ENCODE assay signal across 30 cellular contexts in genomic region chr10:47042199-47042473, GRCh38.
"Had no signal": no experiment of that assay in that cellular context is flagged by ENCODE, and none has a peak within 500 bp of the region (broad histone marks: within the 10 kb centered on the region; RNA-seq: fewer than 3 reads in every experiment).

No MANE protein-coding gene starts in this region.

- H3K4me2 ChIP-seq: KMS-11 had no signal

- H3K27me3 ChIP-seq: cardiac muscle cell, SJCRH30 had no signal

- H3K4me3 ChIP-seq: cardiac muscle cell, SJCRH30, SK-N-MC had no signal

- ATAC-seq: activated CD4-positive, alpha-beta T cell treated with anti-CD3 and anti-CD28 coated beads for 36 hours; activated CD4-positive, CD25-positive, alpha-beta regulatory T cell treated with anti-CD3 and anti-CD28 coated beads, Interleukin-2, amount 50 U/mL, for 24 hours; activated CD8-positive, alpha-beta T cell treated with anti-CD3 and anti-CD28 coated beads, Interleukin-2, amount 10 ng/mL, durations not matched to agents 7 days and 5 days; activated naive CD8-positive, alpha-beta T cell treated with anti-CD3 and anti-CD28 coated beads, Interleukin-2, amount 50 U/mL, for 24 hours; Panc1; WTC11 had no signal

- H3K4me1 ChIP-seq: SJCRH30 had no signal

- H3K36me3 Mint-ChIP-seq: activated naive CD4-positive, alpha-beta T cell treated with anti-CD3 and anti-CD28 coated beads, Interleukin-2, amount 10 ng/mL, durations not matched to agents 7 days and 5 days; activated naive CD8-positive, alpha-beta T cell; WTC11 had no signal

- H3K36me3 ChIP-seq: brain microvascular endothelial cell, cardiac muscle cell, SJCRH30 had no signal

- H3K9me3 ChIP-seq: SJCRH30 had no signal

- H3K9ac ChIP-seq: KMS-11 had no signal

- H3K9me3 Mint-ChIP-seq: activated CD4-positive, alpha-beta T cell treated with anti-CD3 and anti-CD28 coated beads, Interleukin-2, amount 10 ng/mL, durations not matched to agents 7 days and 5 days; activated naive CD4-positive, alpha-beta T cell treated with anti-CD3 and anti-CD28 coated beads, Interleukin-2, amount 10 ng/mL, durations not matched to agents 7 days and 5 days; activated naive CD8-positive, alpha-beta T cell treated with anti-CD3 and anti-CD28 coated beads, Interleukin-2, amount 50 U/mL, for 24 hours; activated T-cell treated with anti-CD3 and anti-CD28 coated beads, Interleukin-2, amount 50 U/mL, for 24 hours; activated T-helper 2 cell treated with anti-CD3 and anti-CD28 coated beads, Interferon-gamma antibody, Interleukin-2, Interleukin-4, amounts not matched to agents 10 μg/mL and 5 μg/mL and 100 μg/mL, durations not matched to agents 14 hours and 24 hours and 36 hours; T-helper 1 cell treated with Interleukin-12 subunit alpha and Interleukin-12 subunit beta and Interleukin-4 antibody, amounts not matched to agents 30 μg/mL and 1 μg/mL, for 36 hours; T-helper 2 cell treated with Interferon-gamma antibody and Interleukin-4, amounts not matched to agents 5 μg/mL and 100 μg/mL, for 36 hours; WTC11 had no signal

- DNase-seq: activated CD4-positive, alpha-beta T cell treated with anti-CD3 and anti-CD28 coated beads for 36 hours; activated CD4-positive, alpha-beta T cell treated with anti-CD3 and anti-CD28 coated beads, Interleukin-2, amount 10 ng/mL, durations not matched to agents 7 days and 5 days; activated CD4-positive, alpha-beta T cell treated with anti-CD3 and anti-CD28 coated beads, Interleukin-2, amount 50 U/mL, for 48 hours; activated CD8-positive, alpha-beta T cell treated with anti-CD3 and anti-CD28 coated beads, Interleukin-2, amount 10 ng/mL, durations not matched to agents 7 days and 5 days; activated naive CD4-positive, alpha-beta T cell treated with anti-CD3 and anti-CD28 coated beads, Interleukin-2, amount 10 ng/mL, durations not matched to agents 7 days and 5 days; activated naive CD8-positive, alpha-beta T cell treated with anti-CD3 and anti-CD28 coated beads, Interleukin-2, amount 50 U/mL, for 24 hours; activated T-cell treated with anti-CD3 and anti-CD28 coated beads, Interleukin-2, amount 50 U/mL, for 24 hours; anterior cingulate cortex; brain microvascular endothelial cell; MM.1S; MV-4-11; NCI-H1092; NCI-H1436 treated with DMSO at 0.1 percent for 48 hours; NCI-H1694 treated with DMSO at 0.1 percent for 48 hours; NCI-H2029; NCI-H345; NCI-H524 treated with DMSO at 0.1 percent for 48 hours; SHP77; SJCRH30 had no signal

- H3K4me1 Mint-ChIP-seq: activated CD4-positive, alpha-beta T cell treated with anti-CD3 and anti-CD28 coated beads for 36 hours; activated CD4-positive, alpha-beta T cell treated with anti-CD3 and anti-CD28 coated beads, Interleukin-2, amount 10 ng/mL, durations not matched to agents 7 days and 5 days; activated naive CD4-positive, alpha-beta T cell treated with anti-CD3 and anti-CD28 coated beads, Interleukin-2, amount 10 ng/mL, durations not matched to agents 7 days and 5 days; activated naive CD8-positive, alpha-beta T cell treated with anti-CD3 and anti-CD28 coated beads, Interleukin-2, amount 50 U/mL, for 24 hours had no signal

- H3K4me3 Mint-ChIP-seq: activated CD4-positive, alpha-beta T cell treated with anti-CD3 and anti-CD28 coated beads for 36 hours; activated CD4-positive, alpha-beta T cell treated with anti-CD3 and anti-CD28 coated beads, Interleukin-2, amount 10 ng/mL, durations not matched to agents 7 days and 5 days; activated CD8-positive, alpha-beta T cell treated with anti-CD3 and anti-CD28 coated beads, Interleukin-2, amount 10 ng/mL, durations not matched to agents 7 days and 5 days; activated naive CD4-positive, alpha-beta T cell treated with anti-CD3 and anti-CD28 coated beads, Interleukin-2, amount 10 ng/mL, durations not matched to agents 7 days and 5 days; activated naive CD8-positive, alpha-beta T cell; activated naive CD8-positive, alpha-beta T cell treated with anti-CD3 and anti-CD28 coated beads, Interleukin-2, amount 50 U/mL, for 24 hours; activated T-cell treated with anti-CD3 and anti-CD28 coated beads, Interleukin-2, amount 50 U/mL, for 24 hours; T-helper 1 cell treated with Interleukin-12 subunit alpha and Interleukin-12 subunit beta and Interleukin-4 antibody, amounts not matched to agents 30 μg/mL and 1 μg/mL, for 36 hours; T-helper 2 cell treated with Interferon-gamma antibody and Interleukin-4, amounts not matched to agents 5 μg/mL and 100 μg/mL, for 36 hours; WTC11 had no signal

- H3K27ac ChIP-seq: brain microvascular endothelial cell, cardiac muscle cell, KMS-11, RWPE1, SJCRH30, SK-N-MC had no signal

- H3K27ac Mint-ChIP-seq: activated CD4-positive, alpha-beta T cell treated with anti-CD3 and anti-CD28 coated beads for 36 hours; activated CD4-positive, alpha-beta T cell treated with anti-CD3 and anti-CD28 coated beads, Interleukin-2, amount 10 ng/mL, durations not matched to agents 7 days and 5 days; activated CD8-positive, alpha-beta T cell treated with anti-CD3 and anti-CD28 coated beads, Interleukin-2, amount 10 ng/mL, durations not matched to agents 7 days and 5 days; activated naive CD4-positive, alpha-beta T cell treated with anti-CD3 and anti-CD28 coated beads, Interleukin-2, amount 10 ng/mL, durations not matched to agents 7 days and 5 days; activated naive CD8-positive, alpha-beta T cell; activated naive CD8-positive, alpha-beta T cell treated with anti-CD3 and anti-CD28 coated beads, Interleukin-2, amount 50 U/mL, for 24 hours; activated T-cell treated with anti-CD3 and anti-CD28 coated beads, Interleukin-2, amount 50 U/mL, for 24 hours; activated T-helper 2 cell treated with anti-CD3 and anti-CD28 coated beads, Interferon-gamma antibody, Interleukin-2, Interleukin-4, amounts not matched to agents 10 μg/mL and 5 μg/mL and 100 μg/mL, durations not matched to agents 14 hours and 24 hours and 36 hours; T-helper 1 cell treated with Interleukin-12 subunit alpha and Interleukin-12 subunit beta and Interleukin-4 antibody, amounts not matched to agents 30 μg/mL and 1 μg/mL, for 36 hours; T-helper 2 cell treated with Interferon-gamma antibody and Interleukin-4, amounts not matched to agents 5 μg/mL and 100 μg/mL, for 36 hours; WTC11 had no signal

- H3K27me3 Mint-ChIP-seq: activated CD4-positive, alpha-beta T cell treated with anti-CD3 and anti-CD28 coated beads for 36 hours; activated CD4-positive, alpha-beta T cell treated with anti-CD3 and anti-CD28 coated beads, Interleukin-2, amount 10 ng/mL, durations not matched to agents 7 days and 5 days; activated naive CD8-positive, alpha-beta T cell; activated naive CD8-positive, alpha-beta T cell treated with anti-CD3 and anti-CD28 coated beads, Interleukin-2, amount 50 U/mL, for 24 hours; activated T-cell treated with anti-CD3 and anti-CD28 coated beads, Interleukin-2, amount 50 U/mL, for 24 hours had no signal
